8 cellular contexts compared by ENCODE assay signal in genomic region chr14:105301103-105301914, GRCh38. TPM values are rescaled to one million over a fixed set of nuclear protein-coding genes. Genes with fewer than 3 reads are reported as not detected.
A peak's percentile ranks its signal among the peaks of the same experiment; 100 is the strongest.
DNase-seq lines count a peak whose midpoint lies in the region; ATAC-seq lines count a peak whose summit lies in the region.

No MANE protein-coding gene starts in this region.

- POLR2A ChIA-PET in CD8-positive, alpha-beta memory T cell (lab: Charles Lee), result interaction anchor here (0.6 to 2.0 kb wide), 10 partner anchors 9 to 368 kb away, joined by 3 to 35 read pairs (median 4); partner anchors contain the start of genes BTBD6, CDCA4, GPR132 and PACS2

- peaks cover 0 to 2% (median 0%) of the 10 kb centered on the region in 5 donors for H3K9me3 Mint-ChIP-seq in CD8-positive, alpha-beta memory T cell

- peak overlapping the region; percentile 86 to 96 (median 91) for H3K4me3 Mint-ChIP-seq in CD8-positive, alpha-beta memory T cell

- H3K27ac ChIP-seq in CD8-positive, alpha-beta memory T cell (ENCODE audit: low read depth, low read length), result peak overlapping the region; percentile 71

- H3K36me3 ChIP-seq in CD8-positive, alpha-beta memory T cell (ENCODE audit: insufficient read depth, low read length), result no peaks in the 10 kb centered on the region

- no peaks in the 10 kb centered on the region for H3K9me3 ChIP-seq in CD8-positive, alpha-beta memory T cell (ENCODE audit: low read length)

- H3K4me1 Mint-ChIP-seq in CD8-positive, alpha-beta memory T cell, result peaks cover 31 to 42% (median 37%) of the 10 kb centered on the region in 3 donors

- peak; percentile 95 to 99 (median 97) for DNase-seq in CD8-positive, alpha-beta memory T cell
- DNase-seq in HPDE6-E6E7 (ENCODE audit: extremely low spot score), result peak; percentile 97
- DNase-seq in NK-92 (lab: John Stamatoyannopoulos, UW; ENCODE audit: unreplicated experiment), result peak; percentile 72
- DNase-seq in activated CD8-positive, alpha-beta memory T cell treated with anti-CD3 and anti-CD28 coated beads for 24 hours, result peak; percentile 100
- DNase-seq in effector CD4-positive, alpha-beta T cell, result peak; percentile 97
- peak; percentile 94 to 97 for DNase-seq in lung microvascular endothelial cell (ENCODE audit: low read depth in 2 of 2)
- peak; percentile 98 to 100 (median 99) for DNase-seq in stimulated activated CD4-positive, alpha-beta T cell treated with anti-CD3 and anti-CD28 coated beads, TNF-alpha, amount 100 ng/mL, for 24 hours (ENCODE audit: low read depth in 3 of 3)

- no peaks in the 10 kb centered on the region for H3K27me3 Mint-ChIP-seq in CD8-positive, alpha-beta memory T cell

- H3K36me3 Mint-ChIP-seq in CD8-positive, alpha-beta memory T cell, result peaks cover 0 to 1% (median 0%) of the 10 kb centered on the region in 3 donors

- H3K27me3 ChIP-seq in CD8-positive, alpha-beta memory T cell (ENCODE audit: insufficient read depth, low read length, poor library complexity, severe bottlenecking), result no peaks in the 10 kb centered on the region

- H3K27ac Mint-ChIP-seq in CD8-positive, alpha-beta memory T cell, result peak overlapping the region; percentile 90 to 96 (median 94)

- CTCF ChIA-PET in CD8-positive, alpha-beta memory T cell (lab: Charles Lee), result interaction anchor here (1.0 to 2.5 kb wide), 11 partner anchors 10 to 211 kb away, joined by 3 to 11 read pairs (median 4); partner anchors contain the start of genes BTBD6 and PACS2

- peaks cover 29% of the 10 kb centered on the region for H3K4me1 ChIP-seq in CD8-positive, alpha-beta memory T cell (ENCODE audit: insufficient read depth, low read length)

- peak overlapping the region; percentile 80 for H3K4me3 ChIP-seq in CD8-positive, alpha-beta memory T cell (ENCODE audit: low read length)

- peak; percentile 48 for ATAC-seq in GM19467 (IDR thresholded peaks at IDR 0.05; ENCODE audit: unreplicated experiment)

RNA-seq across cellular contexts. Expression of gene BRF1, which starts 0.5 kb away (rescaled TPM):
- total RNA-seq in CD8-positive, alpha-beta memory T cell, result 10 to 100 TPM; 29.4 to 31.7 TPM
- polyA plus RNA-seq in CD8-positive, alpha-beta memory T cell, result 13.0 TPM
- 24.2 and 34.7 TPM in 2 replicates for total RNA-seq in lung microvascular endothelial cell

RNA-seq across cellular contexts. Expression of gene PACS2, which starts 13.2 kb away (rescaled TPM):
- 10 to 100 TPM; 31.0 to 32.9 TPM for total RNA-seq in CD8-positive, alpha-beta memory T cell
- 6.5 TPM for polyA plus RNA-seq in CD8-positive, alpha-beta memory T cell
- 31.8 and 48.4 TPM in 2 replicates for total RNA-seq in lung microvascular endothelial cell

RNA-seq across cellular contexts. Expression of gene BTBD6, which starts 53.0 kb away (rescaled TPM):
- 10 to 100 TPM; 54.1 to 55.0 TPM for total RNA-seq in CD8-positive, alpha-beta memory T cell
- polyA plus RNA-seq in CD8-positive, alpha-beta memory T cell, result 16.2 TPM
- 33.8 and 55.8 TPM in 2 replicates for total RNA-seq in lung microvascular endothelial cell

Comparison
In these comparisons a context has a peak if more than half of its experiments do, and no peak if none do; other contexts are left out.
1. Peak in every context shown above with its lines: DNase-seq, ATAC-seq, H3K4me3 ChIP-seq and H3K27ac ChIP-seq.